ENCODE assay signal across 33 cellular contexts in genomic region chr14:31280132-31280870, GRCh38.
"Had no signal": no experiment of that assay in that cellular context is flagged by ENCODE, and none has a peak within 500 bp of the region (broad histone marks: within the 10 kb centered on the region; RNA-seq: fewer than 3 reads in every experiment).

No MANE protein-coding gene starts in this region.

- H3K4me2 ChIP-seq: SK-N-SH had no signal

- H3K9ac ChIP-seq: SK-N-SH had no signal

- H3K9me3 ChIP-seq: body of pancreas, Peyer's patch, SK-N-SH had no signal

- H3K9me3 Mint-ChIP-seq: activated T-cell treated with anti-CD3 and anti-CD28 coated beads, Interleukin-2, amount 50 U/mL, for 4 hours had no signal

- H3K27ac Mint-ChIP-seq: activated CD4-positive, alpha-beta memory T cell treated with anti-CD3 and anti-CD28 coated beads for 36 hours; activated CD4-positive, alpha-beta T cell treated with anti-CD3 and anti-CD28 coated beads for 36 hours; activated naive CD4-positive, alpha-beta T cell treated with anti-CD3 and anti-CD28 coated beads for 36 hours; activated naive CD4-positive, alpha-beta T cell treated with anti-CD3 and anti-CD28 coated beads, Interleukin-2, amount 50 U/mL, for 72 hours; activated T-helper 1 cell treated with anti-CD3 and anti-CD28 coated beads, Interleukin-12 subunit alpha, Interleukin-12 subunit beta, Interleukin-2, Interleukin-4 antibody, amounts not matched to agents 30 ng/mL and 10 ng/mL and 1 ng/mL, durations not matched to agents 14 hours and 24 hours and 36 hours; T-helper 1 cell treated with Interleukin-12 subunit alpha and Interleukin-12 subunit beta and Interleukin-4 antibody, amounts not matched to agents 30 μg/mL and 1 μg/mL, for 36 hours; T-helper 2 cell treated with Interferon-gamma antibody and Interleukin-4, amounts not matched to agents 5 μg/mL and 100 μg/mL, for 36 hours had no signal

- H3K4me3 ChIP-seq: adrenal gland, body of pancreas, Peyer's patch, SJSA1 had no signal

- H3K27me3 Mint-ChIP-seq: activated CD4-positive, alpha-beta memory T cell treated with anti-CD3 and anti-CD28 coated beads for 36 hours; activated CD4-positive, alpha-beta T cell treated with anti-CD3 and anti-CD28 coated beads for 36 hours had no signal

- H3K4me1 ChIP-seq: adrenal gland, body of pancreas, Peyer's patch, SJSA1 had no signal

- ATAC-seq: activated CD4-positive, alpha-beta T cell treated with anti-CD3 and anti-CD28 coated beads for 36 hours; activated CD4-positive, CD25-positive, alpha-beta regulatory T cell treated with anti-CD3 and anti-CD28 coated beads, Interleukin-2, amount 50 U/mL, for 24 hours; activated naive CD4-positive, alpha-beta T cell treated with anti-CD3 and anti-CD28 coated beads, Interleukin-2, amount 50 U/mL, for 72 hours; activated T-cell treated with anti-CD3 and anti-CD28 coated beads, Interleukin-2, amount 50 U/mL, for 4 hours; body of pancreas; PC-3 had no signal

- FAIRE-seq: astrocyte, bronchial epithelial cell, TTC549 had no signal

- H3K36me3 ChIP-seq: adrenal gland, Peyer's patch, SJSA1 had no signal

- H3K27ac ChIP-seq: adrenal gland, body of pancreas, Peyer's patch, SJSA1 had no signal

- H3K27me3 ChIP-seq: adrenal gland, body of pancreas, Peyer's patch, SJSA1 had no signal

- H3K4me3 Mint-ChIP-seq: activated CD4-positive, alpha-beta memory T cell treated with anti-CD3 and anti-CD28 coated beads for 36 hours; activated CD4-positive, alpha-beta T cell treated with anti-CD3 and anti-CD28 coated beads for 36 hours; activated naive CD4-positive, alpha-beta T cell treated with anti-CD3 and anti-CD28 coated beads for 36 hours; activated T-cell treated with anti-CD3 and anti-CD28 coated beads, Interleukin-2, amount 50 U/mL, for 4 hours; activated T-helper 1 cell treated with anti-CD3 and anti-CD28 coated beads, Interleukin-12 subunit alpha, Interleukin-12 subunit beta, Interleukin-2, Interleukin-4 antibody, amounts not matched to agents 30 ng/mL and 10 ng/mL and 1 ng/mL, durations not matched to agents 14 hours and 24 hours and 36 hours; T-helper 1 cell treated with Interleukin-12 subunit alpha and Interleukin-12 subunit beta and Interleukin-4 antibody, amounts not matched to agents 30 μg/mL and 1 μg/mL, for 36 hours; T-helper 2 cell treated with Interferon-gamma antibody and Interleukin-4, amounts not matched to agents 5 μg/mL and 100 μg/mL, for 36 hours had no signal

- DNase-seq: activated CD4-positive, alpha-beta memory T cell treated with anti-CD3 and anti-CD28 coated beads for 36 hours; activated CD4-positive, alpha-beta T cell treated with anti-CD3 and anti-CD28 coated beads for 36 hours; activated CD4-positive, alpha-beta T cell treated with anti-CD3 and anti-CD28 coated beads, Interleukin-2, amount 50 U/mL, for 1 hour; activated CD8-positive, alpha-beta memory T cell treated with anti-CD3 and anti-CD28 coated beads, Interleukin-2, amount 50 U/mL, for 4 hours; activated gamma-delta T cell treated with Interleukin-2 at 50 U/mL for 16 hours; activated naive CD4-positive, alpha-beta T cell treated with anti-CD3 and anti-CD28 coated beads for 36 hours; activated T-cell treated with anti-CD3 and anti-CD28 coated beads for 4 hours; activated T-cell treated with anti-CD3 and anti-CD28 coated beads, Interleukin-2, amount 50 U/mL, for 4 hours; adrenal gland; body of pancreas; caudate nucleus; cerebellar nuclear complex; NCI-H1092 treated with DMSO at 0.1 percent for 48 hours; NCI-H1417 treated with DMSO at 0.1 percent for 48 hours; NCI-H187 treated with DMSO at 0.1 percent for 48 hours; NCI-H2081; NCI-H345; NCI-H524 treated with DMSO at 0.1 percent for 48 hours; NK-92 treated with Interleukin-12 subunit alpha and Interleukin-12 subunit beta, amount 100 ng/mL, for 24 hours; PC-3; Peyer's patch; RPMI8226; SHP77 treated with DMSO at 0.1 percent for 48 hours; SK-N-SH had no signal
